Comparison of ENCODE assay signal across 13 cellular contexts in the genomic region with DNA sequence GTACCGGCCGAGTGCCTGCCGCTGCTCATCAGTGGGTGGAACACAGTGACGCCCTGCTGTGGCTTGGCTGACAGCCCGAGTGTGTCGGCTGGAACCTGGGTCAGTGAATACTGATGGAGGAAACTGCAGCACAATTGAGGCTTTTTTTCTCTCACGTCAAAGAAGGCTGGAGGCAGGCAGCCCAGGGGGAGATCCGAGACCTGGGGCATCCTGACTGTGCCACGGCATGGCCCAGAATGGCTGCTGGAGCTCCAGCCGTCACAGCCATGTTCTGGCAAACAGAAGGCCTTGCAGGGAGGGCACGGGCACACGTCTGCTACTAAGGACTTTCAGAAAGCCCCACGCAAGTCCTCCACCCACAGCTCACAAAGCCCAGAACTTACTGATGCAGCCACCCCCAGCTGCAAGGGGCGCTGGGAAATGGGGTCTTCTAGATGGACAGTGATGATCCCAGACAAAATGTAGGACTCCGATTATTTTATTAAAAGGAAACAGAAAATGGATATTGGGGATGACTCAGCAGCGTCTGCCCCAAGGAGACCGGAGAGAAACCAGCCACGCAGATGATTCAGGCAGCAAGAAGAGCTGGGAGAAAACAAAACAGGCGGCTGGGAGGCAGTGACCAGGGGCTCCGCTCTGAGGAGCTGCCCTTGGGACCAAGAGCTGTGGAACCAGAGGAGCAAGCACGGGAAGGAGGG.
DNase-seq lines count a peak whose midpoint lies in the region; TF ChIP-seq lines count a peak whose summit lies in the region.
"Had no signal": no experiment of that assay in that cellular context is flagged by ENCODE, and none has a peak within 500 bp of the region (broad histone marks: within the 10 kb centered on the region; RNA-seq: fewer than 3 reads in every experiment).

No MANE protein-coding gene starts in this region.

- no peak overlapping the region for H3K27ac ChIP-seq in esophagus muscularis mucosa (replicated peaks in 1 of 4)
- H3K27ac ChIP-seq: tibial nerve had no signal

- no peaks in the 10 kb centered on the region for H3K4me1 ChIP-seq in esophagus muscularis mucosa
- H3K4me1 ChIP-seq: tibial nerve had no signal

- no peaks in the 10 kb centered on the region for H3K36me3 ChIP-seq in esophagus muscularis mucosa

- no peaks in the 10 kb centered on the region for H3K9me3 ChIP-seq in esophagus muscularis mucosa

- WGBS in esophagus muscularis mucosa, result 85% methylated on average over 21 of the region's 21 CpGs

- in situ Hi-C loops in astrocyte of the cerebellum (cut with HindIII; ENCODE audit: low sequenced_read_pairs), result no loop called here

- peak; percentile 16 for DNase-seq in DMS53 (lab: John Stamatoyannopoulos, UW)
- DNase-seq in DMS53 treated with DMSO at 0.1 percent for 48 hours (lab: John Stamatoyannopoulos, UW; ENCODE audit: unreplicated experiment), result no peak
- DNase-seq in NCI-H2081 treated with DMSO at 0.1 percent for 48 hours (lab: John Stamatoyannopoulos, UW), result peak; percentile 9
- DNase-seq in astrocyte of the cerebellum (ENCODE audit: low read depth), result peak; percentile 39
- DNase-seq in posterior vena cava (ENCODE audit: low spot score), result peak; percentile 61
- DNase-seq in head of caudate nucleus, result no peak
- no peak for DNase-seq in esophagus muscularis mucosa (ENCODE audit: extremely low spot score)
- no peak for DNase-seq in SK-N-DZ (ENCODE audit: low spot score)
- DNase-seq: 8988T; activated naive CD4-positive, alpha-beta T cell treated with anti-CD3 and anti-CD28 coated beads, Interleukin-2, amount 10 ng/mL, durations not matched to agents 7 days and 5 days; effector memory CD8-positive, alpha-beta T cell; immature natural killer cell had no signal

- H3K4me3 ChIP-seq in astrocyte of the cerebellum (ENCODE audit: low read depth, low read length), result no peak overlapping the region
- H3K4me3 ChIP-seq in esophagus muscularis mucosa, result no peak overlapping the region
- H3K4me3 ChIP-seq: tibial nerve had no signal

- TF ChIP-seq EP300 in esophagus muscularis mucosa (IDR thresholded peaks at IDR 0.05), result no peak

- TF ChIP-seq CTCF in astrocyte of the cerebellum (IDR thresholded peaks at IDR 0.05; ENCODE audit: low read depth, low read length, missing control alignments) (no peak), esophagus muscularis mucosa (IDR thresholded peaks at IDR 0.05) (no peak)

- H3K27me3 ChIP-seq in esophagus muscularis mucosa, result peaks cover 0 to 24% (median 0%) of the 10 kb centered on the region in 4 donors
- H3K27me3 ChIP-seq: tibial nerve had no signal

- intact Hi-C loops in posterior vena cava (cut with DNase I) (no loop called here), head of caudate nucleus (cut with DNase I) (no loop called here), esophagus muscularis mucosa (cut with DNase I) (no loop called here)

- no peak for TF ChIP-seq POLR2A in esophagus muscularis mucosa (IDR thresholded peaks at IDR 0.05; ENCODE audit: low read depth)

Comparison
In these comparisons a context has a peak if more than half of its experiments do, and no peak if none do; other contexts are left out.
1. DNase-seq: peak in DMS53 (single experiment), NCI-H2081 treated with DMSO at 0.1 percent for 48 hours (single experiment), astrocyte of the cerebellum (single experiment) and posterior vena cava (single experiment); none in DMS53 treated with DMSO at 0.1 percent for 48 hours (single experiment), head of caudate nucleus (0 of 42), esophagus muscularis mucosa (single experiment) and SK-N-DZ (single experiment).